Comparison of ENCODE assay signal across 1 cellular context in the genomic region with DNA sequence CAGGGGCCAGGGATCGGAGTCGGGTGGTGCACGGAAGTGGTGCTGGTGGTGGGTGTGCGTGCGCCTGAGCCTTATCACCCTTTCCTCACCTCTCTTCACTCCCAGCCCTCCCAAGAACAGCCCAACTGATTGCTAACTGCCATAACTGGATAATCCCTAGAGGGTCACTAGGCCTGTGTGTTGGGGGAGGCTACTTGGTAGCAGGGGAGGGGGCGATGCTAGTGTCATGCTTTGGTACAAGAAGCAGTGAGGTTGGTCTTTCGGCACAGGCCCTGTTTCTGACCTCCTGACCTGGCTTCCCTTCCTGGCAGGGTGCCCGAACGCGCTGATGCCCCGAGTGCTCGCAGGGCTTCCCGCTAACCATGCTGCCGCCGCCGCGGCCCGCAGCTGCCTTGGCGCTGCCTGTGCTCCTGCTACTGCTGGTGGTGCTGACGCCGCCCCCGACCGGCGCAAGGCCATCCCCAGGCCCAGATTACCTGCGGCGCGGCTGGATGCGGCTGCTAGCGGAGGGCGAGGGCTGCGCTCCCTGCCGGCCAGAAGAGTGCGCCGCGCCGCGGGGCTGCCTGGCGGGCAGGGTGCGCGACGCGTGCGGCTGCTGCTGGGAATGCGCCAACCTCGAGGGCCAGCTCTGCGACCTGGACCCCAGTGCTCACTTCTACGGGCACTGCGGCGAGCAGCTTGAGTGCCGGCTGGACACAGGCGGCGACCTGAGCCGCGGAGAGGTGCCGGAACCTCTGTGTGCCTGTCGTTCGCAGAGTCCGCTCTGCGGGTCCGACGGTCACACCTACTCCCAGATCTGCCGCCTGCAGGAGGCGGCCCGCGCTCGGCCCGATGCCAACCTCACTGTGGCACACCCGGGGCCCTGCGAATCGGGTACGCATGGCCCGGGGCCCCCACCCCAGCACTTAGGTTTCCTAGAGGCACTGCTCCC.
TF ChIP-seq lines count a peak whose summit lies in the region.

No MANE protein-coding gene starts in this region.

TF ChIP-seq in HepG2, 621 proteins besides CTCF, POLR2A, EP300 and RAD21 (continued from another document and continues in another):
- TF ChIP-seq GMEB2 (CRISPR knock-in tag; IDR thresholded peaks at IDR 0.05; ENCODE audit: low read depth), result no peak
- TF ChIP-seq KLF9 (CRISPR knock-in tag; IDR thresholded peaks at IDR 0.05; ENCODE audit: low read depth), result no peak
- no peak for TF ChIP-seq BRF2 (CRISPR knock-in tag; IDR thresholded peaks at IDR 0.05)
- TF ChIP-seq, protein P1, sequence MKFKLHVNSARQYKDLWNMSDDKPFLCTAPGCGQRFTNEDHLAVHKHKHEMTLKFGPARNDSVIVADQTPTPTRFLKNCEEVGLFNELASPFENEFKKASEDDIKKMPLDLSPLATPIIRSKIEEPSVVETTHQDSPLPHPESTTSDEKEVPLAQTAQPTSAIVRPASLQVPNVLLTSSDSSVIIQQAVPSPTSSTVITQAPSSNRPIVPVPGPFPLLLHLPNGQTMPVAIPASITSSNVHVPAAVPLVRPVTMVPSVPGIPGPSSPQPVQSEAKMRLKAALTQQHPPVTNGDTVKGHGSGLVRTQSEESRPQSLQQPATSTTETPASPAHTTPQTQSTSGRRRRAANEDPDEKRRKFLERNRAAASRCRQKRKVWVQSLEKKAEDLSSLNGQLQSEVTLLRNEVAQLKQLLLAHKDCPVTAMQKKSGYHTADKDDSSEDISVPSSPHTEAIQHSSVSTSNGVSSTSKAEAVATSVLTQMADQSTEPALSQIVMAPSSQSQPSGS (CRISPR knock-in tag; IDR thresholded peaks at IDR 0.05), result peak; percentile 78
- peak; percentile 80 for TF ChIP-seq ZBTB7A (CRISPR knock-in tag; IDR thresholded peaks at IDR 0.05)
- TF ChIP-seq REL (CRISPR knock-in tag; conservative IDR thresholded peaks at IDR 0.05), result no peak
- TF ChIP-seq HNF1A (IDR thresholded peaks at IDR 0.05; ENCODE audit: low read depth), result no peak
- TF ChIP-seq HNF1A (CRISPR knock-in tag; IDR thresholded peaks at IDR 0.05; ENCODE audit: borderline replicate concordance), result peak; percentile 74; the same call in 1 of the 2 replicates
- TF ChIP-seq KAT2B (IDR thresholded peaks at IDR 0.05; ENCODE audit: borderline replicate concordance, low read depth, low read length), result no peak
- TF ChIP-seq, protein P2, sequence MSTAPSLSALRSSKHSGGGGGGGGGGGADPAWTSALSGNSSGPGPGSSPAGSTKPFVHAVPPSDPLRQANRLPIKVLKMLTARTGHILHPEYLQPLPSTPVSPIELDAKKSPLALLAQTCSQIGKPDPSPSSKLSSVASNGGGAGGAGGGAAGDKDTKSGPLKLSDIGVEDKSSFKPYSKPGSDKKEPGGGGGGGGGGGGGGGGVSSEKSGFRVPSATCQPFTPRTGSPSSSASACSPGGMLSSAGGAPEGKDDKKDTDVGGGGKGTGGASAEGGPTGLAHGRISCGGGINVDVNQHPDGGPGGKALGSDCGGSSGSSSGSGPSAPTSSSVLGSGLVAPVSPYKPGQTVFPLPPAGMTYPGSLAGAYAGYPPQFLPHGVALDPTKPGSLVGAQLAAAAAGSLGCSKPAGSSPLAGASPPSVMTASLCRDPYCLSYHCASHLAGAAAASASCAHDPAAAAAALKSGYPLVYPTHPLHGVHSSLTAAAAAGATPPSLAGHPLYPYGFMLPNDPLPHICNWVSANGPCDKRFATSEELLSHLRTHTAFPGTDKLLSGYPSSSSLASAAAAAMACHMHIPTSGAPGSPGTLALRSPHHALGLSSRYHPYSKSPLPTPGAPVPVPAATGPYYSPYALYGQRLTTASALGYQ (CRISPR knock-in tag; IDR thresholded peaks at IDR 0.05), result peak; percentile 88
- TF ChIP-seq ZNF230 (CRISPR knock-in tag; IDR thresholded peaks at IDR 0.05), result peak; percentile 86
- TF ChIP-seq TEF (CRISPR knock-in tag; IDR thresholded peaks at IDR 0.05), result peak; percentile 70; the same call in 1 of the 2 replicates
- peak; percentile 45 for TF ChIP-seq ATF3 (CRISPR knock-in tag; IDR thresholded peaks at IDR 0.05)
- TF ChIP-seq SETDB1 (CRISPR knock-in tag; IDR thresholded peaks at IDR 0.05; ENCODE audit: borderline replicate concordance), result no peak
- TF ChIP-seq, protein P3, sequence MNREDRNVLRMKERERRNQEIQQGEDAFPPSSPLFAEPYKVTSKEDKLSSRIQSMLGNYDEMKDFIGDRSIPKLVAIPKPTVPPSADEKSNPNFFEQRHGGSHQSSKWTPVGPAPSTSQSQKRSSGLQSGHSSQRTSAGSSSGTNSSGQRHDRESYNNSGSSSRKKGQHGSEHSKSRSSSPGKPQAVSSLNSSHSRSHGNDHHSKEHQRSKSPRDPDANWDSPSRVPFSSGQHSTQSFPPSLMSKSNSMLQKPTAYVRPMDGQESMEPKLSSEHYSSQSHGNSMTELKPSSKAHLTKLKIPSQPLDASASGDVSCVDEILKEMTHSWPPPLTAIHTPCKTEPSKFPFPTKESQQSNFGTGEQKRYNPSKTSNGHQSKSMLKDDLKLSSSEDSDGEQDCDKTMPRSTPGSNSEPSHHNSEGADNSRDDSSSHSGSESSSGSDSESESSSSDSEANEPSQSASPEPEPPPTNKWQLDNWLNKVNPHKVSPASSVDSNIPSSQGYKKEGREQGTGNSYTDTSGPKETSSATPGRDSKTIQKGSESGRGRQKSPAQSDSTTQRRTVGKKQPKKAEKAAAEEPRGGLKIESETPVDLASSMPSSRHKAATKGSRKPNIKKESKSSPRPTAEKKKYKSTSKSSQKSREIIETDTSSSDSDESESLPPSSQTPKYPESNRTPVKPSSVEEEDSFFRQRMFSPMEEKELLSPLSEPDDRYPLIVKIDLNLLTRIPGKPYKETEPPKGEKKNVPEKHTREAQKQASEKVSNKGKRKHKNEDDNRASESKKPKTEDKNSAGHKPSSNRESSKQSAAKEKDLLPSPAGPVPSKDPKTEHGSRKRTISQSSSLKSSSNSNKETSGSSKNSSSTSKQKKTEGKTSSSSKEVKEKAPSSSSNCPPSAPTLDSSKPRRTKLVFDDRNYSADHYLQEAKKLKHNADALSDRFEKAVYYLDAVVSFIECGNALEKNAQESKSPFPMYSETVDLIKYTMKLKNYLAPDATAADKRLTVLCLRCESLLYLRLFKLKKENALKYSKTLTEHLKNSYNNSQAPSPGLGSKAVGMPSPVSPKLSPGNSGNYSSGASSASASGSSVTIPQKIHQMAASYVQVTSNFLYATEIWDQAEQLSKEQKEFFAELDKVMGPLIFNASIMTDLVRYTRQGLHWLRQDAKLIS (CRISPR knock-in tag; IDR thresholded peaks at IDR 0.05), result peak; percentile 91; the same call in 1 of the 2 replicates
- TF ChIP-seq MLLT10 (CRISPR knock-in tag; IDR thresholded peaks at IDR 0.05), result no peak
- peak; percentile 58; the same call in 1 of the 2 replicates for TF ChIP-seq ZFAT (CRISPR knock-in tag; conservative IDR thresholded peaks at IDR 0.05)
- peak; percentile 66; the same call in 1 of the 2 replicates for TF ChIP-seq PLSCR1 (CRISPR knock-in tag; IDR thresholded peaks at IDR 0.05; ENCODE audit: borderline replicate concordance)
- peak; percentile 90 for TF ChIP-seq ZGPAT (CRISPR knock-in tag; IDR thresholded peaks at IDR 0.05)
- no peak for TF ChIP-seq PCBP2 (optimal IDR thresholded peaks at IDR 0.05; ENCODE audit: low read depth, low read length, poor library complexity, severe bottlenecking)
- peak; percentile 24; the same call in 1 of the 2 replicates for TF ChIP-seq SAFB2 (CRISPR knock-in tag; IDR thresholded peaks at IDR 0.05; ENCODE audit: borderline replicate concordance, low read depth)
- TF ChIP-seq, protein P4, sequence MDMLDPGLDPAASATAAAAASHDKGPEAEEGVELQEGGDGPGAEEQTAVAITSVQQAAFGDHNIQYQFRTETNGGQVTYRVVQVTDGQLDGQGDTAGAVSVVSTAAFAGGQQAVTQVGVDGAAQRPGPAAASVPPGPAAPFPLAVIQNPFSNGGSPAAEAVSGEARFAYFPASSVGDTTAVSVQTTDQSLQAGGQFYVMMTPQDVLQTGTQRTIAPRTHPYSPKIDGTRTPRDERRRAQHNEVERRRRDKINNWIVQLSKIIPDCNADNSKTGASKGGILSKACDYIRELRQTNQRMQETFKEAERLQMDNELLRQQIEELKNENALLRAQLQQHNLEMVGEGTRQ (IDR thresholded peaks at IDR 0.05; ENCODE audit: low read depth, low read length), result no peak
- TF ChIP-seq, protein P4 (CRISPR knock-in tag; IDR thresholded peaks at IDR 0.05; ENCODE audit: borderline replicate concordance), result no peak
- 0 out of 2 replicates have a peak, but pooled peaks have one; percentile 50 for TF ChIP-seq HOXA9 (CRISPR knock-in tag; IDR thresholded peaks at IDR 0.05; ENCODE audit: borderline replicate concordance)
- TF ChIP-seq POLR2AphosphoS5 (IDR thresholded peaks at IDR 0.05; ENCODE audit: low read depth, low read length), result peak; percentile 43; the same call in 1 of the 2 replicates
- peak; percentile 80; the same call in 1 of the 2 replicates for TF ChIP-seq SMYD3 (CRISPR knock-in tag; IDR thresholded peaks at IDR 0.05)
- peak; percentile 49 for TF ChIP-seq RARA (CRISPR knock-in tag; IDR thresholded peaks at IDR 0.05)
- TF ChIP-seq PAX8 (CRISPR knock-in tag; IDR thresholded peaks at IDR 0.05; ENCODE audit: borderline replicate concordance), result peak; percentile 51; the same call in 1 of the 2 replicates
- TF ChIP-seq SCMH1 (CRISPR knock-in tag; IDR thresholded peaks at IDR 0.05; ENCODE audit: borderline replicate concordance), result no peak
- no peak for TF ChIP-seq ZNF256 (CRISPR knock-in tag; conservative IDR thresholded peaks at IDR 0.05)
